1 cellular context compared by ENCODE assay signal in the genomic region with DNA sequence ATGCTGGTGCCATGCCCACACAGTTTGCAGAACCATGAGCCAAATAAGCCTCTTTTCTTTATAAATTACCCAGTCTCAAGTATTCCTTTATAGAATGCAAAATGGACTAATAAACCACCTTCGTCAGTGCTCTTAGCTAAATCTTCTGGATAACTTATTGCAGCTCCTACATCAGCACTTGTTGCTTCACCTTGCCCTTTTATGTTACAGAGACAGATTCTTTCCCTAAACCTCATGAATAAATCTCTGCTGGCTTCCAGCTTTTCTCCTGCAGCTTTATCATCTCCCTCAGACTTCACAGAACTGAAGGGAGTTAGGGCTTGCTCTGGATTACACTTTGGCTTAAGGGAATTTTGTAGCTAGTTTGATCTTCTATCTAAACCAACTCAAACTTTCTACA.
TF ChIP-seq lines count a peak whose summit lies in the region.

No MANE protein-coding gene starts in this region.

TF ChIP-seq in HepG2, 621 proteins besides CTCF, POLR2A, EP300 and RAD21:
- TF ChIP-seq CHD4 (IDR thresholded peaks at IDR 0.05; ENCODE audit: borderline replicate concordance, low read length) = no peak
- TF ChIP-seq, protein P1, sequence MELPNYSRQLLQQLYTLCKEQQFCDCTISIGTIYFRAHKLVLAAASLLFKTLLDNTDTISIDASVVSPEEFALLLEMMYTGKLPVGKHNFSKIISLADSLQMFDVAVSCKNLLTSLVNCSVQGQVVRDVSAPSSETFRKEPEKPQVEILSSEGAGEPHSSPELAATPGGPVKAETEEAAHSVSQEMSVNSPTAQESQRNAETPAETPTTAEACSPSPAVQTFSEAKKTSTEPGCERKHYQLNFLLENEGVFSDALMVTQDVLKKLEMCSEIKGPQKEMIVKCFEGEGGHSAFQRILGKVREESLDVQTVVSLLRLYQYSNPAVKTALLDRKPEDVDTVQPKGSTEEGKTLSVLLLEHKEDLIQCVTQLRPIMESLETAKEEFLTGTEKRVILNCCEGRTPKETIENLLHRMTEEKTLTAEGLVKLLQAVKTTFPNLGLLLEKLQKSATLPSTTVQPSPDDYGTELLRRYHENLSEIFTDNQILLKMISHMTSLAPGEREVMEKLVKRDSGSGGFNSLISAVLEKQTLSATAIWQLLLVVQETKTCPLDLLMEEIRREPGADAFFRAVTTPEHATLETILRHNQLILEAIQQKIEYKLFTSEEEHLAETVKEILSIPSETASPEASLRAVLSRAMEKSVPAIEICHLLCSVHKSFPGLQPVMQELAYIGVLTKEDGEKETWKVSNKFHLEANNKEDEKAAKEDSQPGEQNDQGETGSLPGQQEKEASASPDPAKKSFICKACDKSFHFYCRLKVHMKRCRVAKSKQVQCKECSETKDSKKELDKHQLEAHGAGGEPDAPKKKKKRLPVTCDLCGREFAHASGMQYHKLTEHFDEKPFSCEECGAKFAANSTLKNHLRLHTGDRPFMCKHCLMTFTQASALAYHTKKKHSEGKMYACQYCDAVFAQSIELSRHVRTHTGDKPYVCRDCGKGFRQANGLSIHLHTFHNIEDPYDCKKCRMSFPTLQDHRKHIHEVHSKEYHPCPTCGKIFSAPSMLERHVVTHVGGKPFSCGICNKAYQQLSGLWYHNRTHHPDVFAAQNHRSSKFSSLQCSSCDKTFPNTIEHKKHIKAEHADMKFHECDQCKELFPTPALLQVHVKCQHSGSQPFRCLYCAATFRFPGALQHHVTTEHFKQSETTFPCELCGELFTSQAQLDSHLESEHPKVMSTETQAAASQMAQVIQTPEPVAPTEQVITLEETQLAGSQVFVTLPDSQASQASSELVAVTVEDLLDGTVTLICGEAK (IDR thresholded peaks at IDR 0.05) = no peak
- TF ChIP-seq, protein P1 (CRISPR knock-in tag; IDR thresholded peaks at IDR 0.05) = no peak
- no peak for TF ChIP-seq CEBPB (IDR thresholded peaks at IDR 0.05; ENCODE audit: borderline replicate concordance, low read depth, low read length)
- no peak for TF ChIP-seq ZNF558 (CRISPR knock-in tag; IDR thresholded peaks at IDR 0.05; ENCODE audit: borderline replicate concordance)
- TF ChIP-seq, protein P2, sequence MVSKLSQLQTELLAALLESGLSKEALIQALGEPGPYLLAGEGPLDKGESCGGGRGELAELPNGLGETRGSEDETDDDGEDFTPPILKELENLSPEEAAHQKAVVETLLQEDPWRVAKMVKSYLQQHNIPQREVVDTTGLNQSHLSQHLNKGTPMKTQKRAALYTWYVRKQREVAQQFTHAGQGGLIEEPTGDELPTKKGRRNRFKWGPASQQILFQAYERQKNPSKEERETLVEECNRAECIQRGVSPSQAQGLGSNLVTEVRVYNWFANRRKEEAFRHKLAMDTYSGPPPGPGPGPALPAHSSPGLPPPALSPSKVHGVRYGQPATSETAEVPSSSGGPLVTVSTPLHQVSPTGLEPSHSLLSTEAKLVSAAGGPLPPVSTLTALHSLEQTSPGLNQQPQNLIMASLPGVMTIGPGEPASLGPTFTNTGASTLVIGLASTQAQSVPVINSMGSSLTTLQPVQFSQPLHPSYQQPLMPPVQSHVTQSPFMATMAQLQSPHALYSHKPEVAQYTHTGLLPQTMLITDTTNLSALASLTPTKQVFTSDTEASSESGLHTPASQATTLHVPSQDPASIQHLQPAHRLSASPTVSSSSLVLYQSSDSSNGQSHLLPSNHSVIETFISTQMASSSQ (IDR thresholded peaks at IDR 0.05; ENCODE audit: low read depth) = no peak
- TF ChIP-seq, protein P2 (CRISPR knock-in tag; IDR thresholded peaks at IDR 0.05; ENCODE audit: borderline replicate concordance) = no peak
- TF ChIP-seq, protein P3, sequence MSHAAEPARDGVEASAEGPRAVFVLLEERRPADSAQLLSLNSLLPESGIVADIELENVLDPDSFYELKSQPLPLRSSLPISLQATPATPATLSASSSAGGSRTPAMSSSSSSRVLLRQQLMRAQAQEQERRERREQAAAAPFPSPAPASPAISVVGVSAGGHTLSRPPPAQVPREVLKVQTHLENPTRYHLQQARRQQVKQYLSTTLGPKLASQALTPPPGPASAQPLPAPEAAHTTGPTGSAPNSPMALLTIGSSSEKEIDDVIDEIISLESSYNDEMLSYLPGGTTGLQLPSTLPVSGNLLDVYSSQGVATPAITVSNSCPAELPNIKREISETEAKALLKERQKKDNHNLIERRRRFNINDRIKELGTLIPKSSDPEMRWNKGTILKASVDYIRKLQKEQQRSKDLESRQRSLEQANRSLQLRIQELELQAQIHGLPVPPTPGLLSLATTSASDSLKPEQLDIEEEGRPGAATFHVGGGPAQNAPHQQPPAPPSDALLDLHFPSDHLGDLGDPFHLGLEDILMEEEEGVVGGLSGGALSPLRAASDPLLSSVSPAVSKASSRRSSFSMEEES (CRISPR knock-in tag; IDR thresholded peaks at IDR 0.05) = no peak
- TF ChIP-seq, protein P4, sequence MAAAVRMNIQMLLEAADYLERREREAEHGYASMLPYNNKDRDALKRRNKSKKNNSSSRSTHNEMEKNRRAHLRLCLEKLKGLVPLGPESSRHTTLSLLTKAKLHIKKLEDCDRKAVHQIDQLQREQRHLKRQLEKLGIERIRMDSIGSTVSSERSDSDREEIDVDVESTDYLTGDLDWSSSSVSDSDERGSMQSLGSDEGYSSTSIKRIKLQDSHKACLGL (CRISPR knock-in tag; IDR thresholded peaks at IDR 0.05) = no peak
- TF ChIP-seq, protein P5, sequence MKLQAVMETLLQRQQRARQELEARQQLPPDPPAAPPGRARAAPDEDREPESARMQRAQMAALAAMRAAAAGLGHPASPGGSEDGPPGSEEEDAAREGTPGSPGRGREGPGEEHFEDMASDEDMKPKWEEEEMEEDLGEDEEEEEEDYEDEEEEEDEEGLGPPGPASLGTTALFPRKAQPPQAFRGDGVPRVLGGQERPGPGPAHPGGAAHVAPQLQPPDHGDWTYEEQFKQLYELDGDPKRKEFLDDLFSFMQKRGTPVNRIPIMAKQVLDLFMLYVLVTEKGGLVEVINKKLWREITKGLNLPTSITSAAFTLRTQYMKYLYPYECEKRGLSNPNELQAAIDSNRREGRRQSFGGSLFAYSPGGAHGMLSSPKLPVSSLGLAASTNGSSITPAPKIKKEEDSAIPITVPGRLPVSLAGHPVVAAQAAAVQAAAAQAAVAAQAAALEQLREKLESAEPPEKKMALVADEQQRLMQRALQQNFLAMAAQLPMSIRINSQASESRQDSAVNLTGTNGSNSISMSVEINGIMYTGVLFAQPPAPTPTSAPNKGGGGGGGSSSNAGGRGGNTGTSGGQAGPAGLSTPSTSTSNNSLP (IDR thresholded peaks at IDR 0.05; ENCODE audit: low read depth, low read length) = no peak
- TF ChIP-seq, protein P6, sequence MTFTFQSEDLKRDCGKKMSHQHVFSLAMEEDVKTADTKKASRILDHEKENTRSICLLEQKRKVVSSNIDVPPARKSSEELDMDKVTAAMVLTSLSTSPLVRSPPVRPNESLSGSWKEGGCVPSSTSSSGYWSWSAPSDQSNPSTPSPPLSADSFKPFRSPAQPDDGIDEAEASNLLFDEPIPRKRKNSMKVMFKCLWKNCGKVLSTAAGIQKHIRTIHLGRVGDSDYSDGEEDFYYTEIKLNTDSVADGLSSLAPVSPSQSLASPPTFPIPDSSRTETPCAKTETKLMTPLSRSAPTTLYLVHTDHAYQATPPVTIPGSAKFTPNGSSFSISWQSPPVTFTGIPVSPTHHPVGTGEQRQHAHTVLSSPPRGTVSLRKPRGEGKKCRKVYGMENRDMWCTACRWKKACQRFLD (CRISPR knock-in tag; IDR thresholded peaks at IDR 0.05; ENCODE audit: borderline replicate concordance) = no peak
- no peak for TF ChIP-seq SRF (IDR thresholded peaks at IDR 0.05; ENCODE audit: low read depth, low read length)
- TF ChIP-seq FOXP1 (IDR thresholded peaks at IDR 0.05) = no peak
- no peak for TF ChIP-seq FOXP1 (CRISPR knock-in tag; IDR thresholded peaks at IDR 0.05)
- TF ChIP-seq, protein P7, sequence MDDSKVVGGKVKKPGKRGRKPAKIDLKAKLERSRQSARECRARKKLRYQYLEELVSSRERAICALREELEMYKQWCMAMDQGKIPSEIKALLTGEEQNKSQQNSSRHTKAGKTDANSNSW (CRISPR knock-in tag; IDR thresholded peaks at IDR 0.05; ENCODE audit: borderline replicate concordance) = no peak
- TF ChIP-seq, protein P8, sequence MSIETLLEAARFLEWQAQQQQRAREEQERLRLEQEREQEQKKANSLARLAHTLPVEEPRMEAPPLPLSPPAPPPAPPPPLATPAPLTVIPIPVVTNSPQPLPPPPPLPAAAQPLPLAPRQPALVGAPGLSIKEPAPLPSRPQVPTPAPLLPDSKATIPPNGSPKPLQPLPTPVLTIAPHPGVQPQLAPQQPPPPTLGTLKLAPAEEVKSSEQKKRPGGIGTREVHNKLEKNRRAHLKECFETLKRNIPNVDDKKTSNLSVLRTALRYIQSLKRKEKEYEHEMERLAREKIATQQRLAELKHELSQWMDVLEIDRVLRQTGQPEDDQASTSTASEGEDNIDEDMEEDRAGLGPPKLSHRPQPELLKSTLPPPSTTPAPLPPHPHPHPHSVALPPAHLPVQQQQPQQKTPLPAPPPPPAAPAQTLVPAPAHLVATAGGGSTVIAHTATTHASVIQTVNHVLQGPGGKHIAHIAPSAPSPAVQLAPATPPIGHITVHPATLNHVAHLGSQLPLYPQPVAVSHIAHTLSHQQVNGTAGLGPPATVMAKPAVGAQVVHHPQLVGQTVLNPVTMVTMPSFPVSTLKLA (IDR thresholded peaks at IDR 0.05) = no peak
- TF ChIP-seq, protein P9, sequence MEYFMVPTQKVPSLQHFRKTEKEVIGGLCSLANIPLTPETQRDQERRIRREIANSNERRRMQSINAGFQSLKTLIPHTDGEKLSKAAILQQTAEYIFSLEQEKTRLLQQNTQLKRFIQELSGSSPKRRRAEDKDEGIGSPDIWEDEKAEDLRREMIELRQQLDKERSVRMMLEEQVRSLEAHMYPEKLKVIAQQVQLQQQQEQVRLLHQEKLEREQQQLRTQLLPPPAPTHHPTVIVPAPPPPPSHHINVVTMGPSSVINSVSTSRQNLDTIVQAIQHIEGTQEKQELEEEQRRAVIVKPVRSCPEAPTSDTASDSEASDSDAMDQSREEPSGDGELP (IDR thresholded peaks at IDR 0.05; ENCODE audit: borderline replicate concordance, low read depth) = no peak
- no peak for TF ChIP-seq CBFB (CRISPR knock-in tag; IDR thresholded peaks at IDR 0.05)
- TF ChIP-seq PHF21A (CRISPR knock-in tag; IDR thresholded peaks at IDR 0.05) = no peak
- no peak for TF ChIP-seq DPF2 (CRISPR knock-in tag; IDR thresholded peaks at IDR 0.05; ENCODE audit: borderline replicate concordance, low read depth)
- TF ChIP-seq MAFG (CRISPR knock-in tag; IDR thresholded peaks at IDR 0.05) = no peak
- TF ChIP-seq NONO (IDR thresholded peaks at IDR 0.05) = no peak
- TF ChIP-seq NONO (CRISPR knock-in tag; conservative IDR thresholded peaks at IDR 0.05) = no peak
- TF ChIP-seq ZNF605 (CRISPR knock-in tag; IDR thresholded peaks at IDR 0.05) = no peak
